8 cellular contexts compared by ENCODE assay signal in the genomic region with DNA sequence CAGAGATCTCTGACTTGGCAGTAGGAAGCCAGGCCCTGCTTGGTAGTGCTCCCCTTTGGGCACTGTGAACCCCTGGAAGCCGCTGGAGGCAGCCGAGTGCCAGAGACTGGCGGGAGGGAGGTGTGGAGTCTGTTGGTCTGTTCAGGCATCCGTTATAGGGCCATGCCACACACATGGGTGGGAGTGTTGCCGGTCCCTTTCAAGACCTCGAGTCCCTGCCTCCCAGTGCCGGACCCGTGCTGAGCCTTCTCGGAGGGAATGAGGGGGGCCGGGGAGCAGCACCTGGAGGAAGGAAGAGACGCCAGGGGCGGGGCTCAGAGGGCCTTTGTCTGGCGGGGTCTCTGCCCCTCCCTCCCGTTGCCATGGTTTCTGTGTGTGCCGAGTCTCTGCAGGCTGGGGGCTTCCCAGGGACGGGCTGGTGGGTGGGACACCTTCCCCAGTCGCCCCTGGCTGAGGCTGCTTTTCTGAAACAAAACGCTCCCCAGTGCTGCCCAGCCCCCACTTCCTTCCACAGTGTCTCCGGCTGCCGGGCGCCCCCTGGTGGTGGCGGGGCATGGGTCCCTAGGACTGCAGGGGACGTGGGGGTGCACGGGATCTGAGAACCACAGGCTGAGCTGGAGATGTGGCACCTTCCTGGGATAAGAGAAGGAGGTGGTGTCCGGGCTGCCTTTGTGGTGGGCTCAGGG. TPM values are rescaled to one million over a fixed set of nuclear protein-coding genes. Genes with fewer than 3 reads are reported as not detected.
A peak's percentile ranks its signal among the peaks of the same experiment; 100 is the strongest.
DNase-seq lines count a peak whose midpoint lies in the region; ATAC-seq and TF ChIP-seq lines count a peak whose summit lies in the region.

No MANE protein-coding gene starts in this region.

- ATAC-seq in HG02973 (IDR thresholded peaks at IDR 0.05; ENCODE audit: unreplicated experiment): peak; percentile 63
- peak; percentile 79 for ATAC-seq in left lobe of liver

- peak; percentile 96 for TF ChIP-seq CTCF in choroid plexus epithelial cell (conservative IDR thresholded peaks at IDR 0.05; ENCODE audit: low read depth, low read length)

- DNase-seq in NCI-H446 (lab: John Stamatoyannopoulos, UW): peak; percentile 50 to 61
- no peak for DNase-seq in NCI-H446 treated with DMSO at 0.1 percent for 48 hours (lab: John Stamatoyannopoulos, UW)
- DNase-seq in NCI-H2227 treated with DMSO at 0.1 percent for 48 hours (lab: John Stamatoyannopoulos, UW): peak; percentile 70
- peak; percentile 94 to 97 for DNase-seq in activated CD4-positive, alpha-beta T cell treated with anti-CD3 and anti-CD28 coated beads for 4 hours
- peak; percentile 90 for DNase-seq in choroid plexus epithelial cell (ENCODE audit: low read depth)
- peak; percentile 80 for DNase-seq in left lobe of liver (ENCODE audit: low spot score)
- peak; percentile 92 for DNase-seq in stimulated activated CD4-positive, alpha-beta T cell treated with anti-CD3 and anti-CD28 coated beads, Interleukin-1b, Interleukin-23, amount 100 ng/mL, for 48 hours

- peak overlapping the region; percentile 50 for H3K4me3 ChIP-seq in choroid plexus epithelial cell (ENCODE audit: low read depth, low read length)

RNA-seq across cellular contexts. Expression of gene GNAI2, which starts 10.0 kb away (rescaled TPM):
- total RNA-seq in left lobe of liver: 115 TPM

RNA-seq across cellular contexts. Expression of gene SEMA3B, which starts 23.0 kb away (rescaled TPM):
- total RNA-seq in left lobe of liver: 5.7 TPM

RNA-seq across cellular contexts. Expression of gene LSMEM2, which starts 32.9 kb away (rescaled TPM):
- total RNA-seq in left lobe of liver: not detected

RNA-seq across cellular contexts. Expression of gene SLC38A3, which starts 40.9 kb away (rescaled TPM):
- 242 TPM for total RNA-seq in left lobe of liver

RNA-seq across cellular contexts. Expression of gene IFRD2, which starts 46.3 kb away (rescaled TPM):
- 63.8 TPM for total RNA-seq in left lobe of liver
